16 cellular contexts compared by ENCODE assay signal in the genomic region with DNA sequence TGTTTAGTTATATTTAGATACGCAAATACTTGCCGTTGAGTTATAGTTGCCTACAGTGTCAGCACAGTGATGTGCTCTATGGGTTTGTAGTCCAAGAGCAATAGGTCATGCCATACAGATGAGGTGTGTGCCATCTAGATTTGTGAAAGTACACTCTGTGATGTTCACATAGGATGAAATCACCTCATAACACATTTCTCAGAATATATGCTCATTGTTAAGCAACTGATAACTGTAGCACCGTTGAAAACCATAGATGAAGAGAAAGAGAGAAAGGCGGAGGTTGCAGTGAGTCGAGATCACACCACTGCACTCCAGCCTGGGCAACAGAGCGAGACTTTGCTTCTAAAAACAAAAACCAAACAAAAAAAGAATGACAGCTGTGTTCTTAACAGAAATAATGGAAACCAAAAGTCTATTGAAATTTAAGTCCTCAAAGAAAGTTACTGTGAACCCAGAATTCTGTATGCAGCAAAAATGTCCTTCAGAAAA. TPM values are rescaled to one million over a fixed set of nuclear protein-coding genes. Genes with fewer than 3 reads are reported as not detected.
DNase-seq lines count a peak whose midpoint lies in the region; ATAC-seq and TF ChIP-seq lines count a peak whose summit lies in the region.
"Had no signal": no experiment of that assay in that cellular context is flagged by ENCODE, and none has a peak within 500 bp of the region (broad histone marks: within the 10 kb centered on the region; RNA-seq: fewer than 3 reads in every experiment).

No MANE protein-coding gene starts in this region.

- H3K9me3 ChIP-seq in colonic mucosa = no peaks in the 10 kb centered on the region
- H3K9me3 ChIP-seq: sigmoid colon, vagina had no signal

- no peak overlapping the region for H3K27ac ChIP-seq in colonic mucosa
- H3K27ac ChIP-seq: C4-2B, sigmoid colon, vagina had no signal

- H3K27me3 Mint-ChIP-seq in natural killer cell treated with Interleukin-12 subunit alpha and Interleukin-12 subunit beta and Interleukin-15 and Interleukin-18, amount 100 ng/mL, for 72 hours = no peaks in the 10 kb centered on the region

- H3K36me3 ChIP-seq in colonic mucosa = no peaks in the 10 kb centered on the region

- intact Hi-C loops in colonic mucosa (cut with DNase I) = no loop called here

- ATAC-seq in GM18858 (IDR thresholded peaks at IDR 0.05; ENCODE audit: unreplicated experiment) = peak; percentile 44
- ATAC-seq in GM21619 (IDR thresholded peaks at IDR 0.05; ENCODE audit: unreplicated experiment) = peak; percentile 64
- peak; percentile 45 for ATAC-seq in HG03378 (IDR thresholded peaks at IDR 0.05; ENCODE audit: unreplicated experiment)
- ATAC-seq in natural killer cell treated with Interleukin-12 subunit alpha and Interleukin-12 subunit beta and Interleukin-15 and Interleukin-18, amount 100 ng/mL, for 72 hours = peak; percentile 74 to 79

- H3K9me3 Mint-ChIP-seq in natural killer cell treated with Interleukin-12 subunit alpha and Interleukin-12 subunit beta and Interleukin-15 and Interleukin-18, amount 100 ng/mL, for 72 hours = peaks cover 3% of the 10 kb centered on the region

- peaks cover 55 to 61% of the 10 kb centered on the region in 2 donors for H3K4me1 Mint-ChIP-seq in natural killer cell treated with Interleukin-12 subunit alpha and Interleukin-12 subunit beta and Interleukin-15 and Interleukin-18, amount 100 ng/mL, for 72 hours (ENCODE audit: low read depth in 2 of 2)

- no peak for DNase-seq in natural killer cell treated with Interleukin-12 subunit alpha and Interleukin-12 subunit beta and Interleukin-15 and Interleukin-18, amount 100 ng/mL, for 72 hours (ENCODE audit: low spot score)
- DNase-seq in colonic mucosa (no peak), NCI-H1436 treated with DMSO at 0.1 percent for 48 hours (lab: John Stamatoyannopoulos, UW) (no peak), NCI-H510A treated with DMSO at 0.1 percent for 48 hours (lab: John Stamatoyannopoulos, UW) (no peak)
- DNase-seq: NCI-H2029; NCI-H774; RPMI8226; sigmoid colon; stimulated activated CD4-positive, alpha-beta T cell treated with anti-CD3 and anti-CD28 coated beads, Interleukin-4, amount 100 ng/mL, for 4 hours; stimulated activated naive CD4-positive, alpha-beta T cell had no signal

- no peaks in the 10 kb centered on the region for H3K27me3 ChIP-seq in colonic mucosa
- H3K27me3 ChIP-seq: sigmoid colon, vagina had no signal

- no peak for TF ChIP-seq CTCF in colonic mucosa (IDR thresholded peaks at IDR 0.05)

- H3K4me3 ChIP-seq in colonic mucosa = no peak overlapping the region
- H3K4me3 ChIP-seq: sigmoid colon, vagina had no signal

- peaks cover 12% of the 10 kb centered on the region for H3K36me3 Mint-ChIP-seq in natural killer cell treated with Interleukin-12 subunit alpha and Interleukin-12 subunit beta and Interleukin-15 and Interleukin-18, amount 100 ng/mL, for 72 hours

- H3K27ac Mint-ChIP-seq in natural killer cell treated with Interleukin-12 subunit alpha and Interleukin-12 subunit beta and Interleukin-15 and Interleukin-18, amount 100 ng/mL, for 72 hours = peak overlapping the region; percentile 63 to 84

- H3K9ac ChIP-seq in colonic mucosa (ENCODE audit: low read depth in 2 of 2, low read length in 2 of 2) = no peak overlapping the region

- peak overlapping the region; percentile 17 for H3K4me3 Mint-ChIP-seq in natural killer cell treated with Interleukin-12 subunit alpha and Interleukin-12 subunit beta and Interleukin-15 and Interleukin-18, amount 100 ng/mL, for 72 hours

- no peaks in the 10 kb centered on the region for H3K4me1 ChIP-seq in colonic mucosa

RNA-seq across cellular contexts. Expression of a gene that starts 9.5 kb away (rescaled TPM):
- total RNA-seq in natural killer cell treated with Interleukin-12 subunit alpha and Interleukin-12 subunit beta and Interleukin-15 and Interleukin-18, amount 100 ng/mL, for 72 hours = 100 to 1,000 TPM in 1 of 2 donors, 10 to 100 TPM in 1; 82.4 to 124 TPM
- 10 to 100 TPM; 64.4 to 94.6 TPM for total RNA-seq in colonic mucosa

RNA-seq across cellular contexts. Expression of a gene that starts 56.2 kb away (rescaled TPM):
- under 1 TPM in 1 of 2 donors, not detected in 1; 0.05 TPM for total RNA-seq in natural killer cell treated with Interleukin-12 subunit alpha and Interleukin-12 subunit beta and Interleukin-15 and Interleukin-18, amount 100 ng/mL, for 72 hours
- 1 to 10 TPM in 1 of 2 donors, not detected in 1; 1.8 TPM for total RNA-seq in colonic mucosa
- total RNA-seq: lower leg skin, sigmoid colon, vagina had no signal
